In genomic region chr6:35031611-35032529, GRCh38 we compare ENCODE assay signal across 2 cellular contexts.
TF ChIP-seq lines count a peak whose summit lies in the region.

No MANE protein-coding gene starts in this region.

TF ChIP-seq in GM23338, 12 proteins besides CTCF, POLR2A, EP300 and RAD21 (continued from another document):
- TF ChIP-seq ZNF462 (CRISPR knock-in tag; IDR thresholded peaks at IDR 0.05) (no peak), POLR2AphosphoS5 (IDR thresholded peaks at IDR 0.05; ENCODE audit: low read depth) (no peak), JUNB (IDR thresholded peaks at IDR 0.05; ENCODE audit: unreplicated experiment) (no peak), EZH2phosphoT487 (IDR thresholded peaks at IDR 0.05; ENCODE audit: unreplicated experiment) (no peak), EZH2 (IDR thresholded peaks at IDR 0.05; ENCODE audit: low read depth, unreplicated experiment) (no peak), CREB1 (CRISPR knock-in tag; IDR thresholded peaks at IDR 0.05; ENCODE audit: low read depth) (no peak), ZNF331 (CRISPR knock-in tag; IDR thresholded peaks at IDR 0.05; ENCODE audit: low read depth) (no peak), ETS1 (IDR thresholded peaks at IDR 0.05) (no peak), STAT1 (IDR thresholded peaks at IDR 0.05; ENCODE audit: unreplicated experiment) (no peak)
TF ChIP-seq in GM23338: peak in this region for 0.

TF ChIP-seq in liver, 16 proteins besides CTCF, POLR2A, EP300 and RAD21 (continued from another document):
- TF ChIP-seq REST (IDR thresholded peaks at IDR 0.05) (no peak), FOXA1 (IDR thresholded peaks at IDR 0.05) (no peak), SP1 (IDR thresholded peaks at IDR 0.05) (peak; percentile 41), NR2F2 (IDR thresholded peaks at IDR 0.05) (no peak), YY1 (IDR thresholded peaks at IDR 0.05) (no peak), ZBTB33 (IDR thresholded peaks at IDR 0.05) (no peak), GABPA (IDR thresholded peaks at IDR 0.05 in 1 of 2, conservative IDR thresholded peaks at IDR 0.05 in 1 of 2) (no peak), JUND (IDR thresholded peaks at IDR 0.05) (no peak), HNF4A (conservative IDR thresholded peaks at IDR 0.05) (peak; percentile 70 to 78)
